In the genomic region with DNA sequence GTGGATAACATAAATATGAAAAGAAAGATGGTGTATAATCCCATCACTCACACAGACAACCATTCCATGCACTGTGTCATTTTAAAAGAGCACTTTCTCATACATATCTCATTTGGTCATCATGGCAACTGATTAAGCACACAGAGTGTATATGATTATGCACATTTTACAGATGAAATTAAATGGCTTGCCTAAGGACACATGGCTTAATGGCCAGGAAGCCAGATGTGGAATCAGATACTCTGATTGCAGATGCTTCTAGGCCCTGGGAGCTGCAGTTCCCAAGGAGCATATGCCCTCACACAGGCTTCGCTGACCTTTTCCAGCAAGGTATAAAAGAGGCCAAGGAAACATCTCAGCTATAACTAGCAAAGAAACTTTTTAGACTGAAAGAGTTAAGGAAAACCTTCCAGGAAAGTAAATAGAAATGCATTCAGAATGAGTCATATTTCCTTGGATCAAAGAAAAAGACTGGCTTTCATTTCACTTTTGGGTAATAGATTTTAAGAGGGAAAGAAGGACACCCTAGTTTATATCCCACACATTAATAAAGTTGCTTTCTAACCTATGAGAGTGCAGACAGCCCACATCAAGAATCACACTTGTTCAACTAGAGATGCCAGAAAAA, we compare ENCODE assay signal across 1 cellular context.
TF ChIP-seq lines count a peak whose summit lies in the region.

No MANE protein-coding gene starts in this region.

TF ChIP-seq in K562, 482 proteins besides CTCF, POLR2A, EP300 and RAD21 (continued from another document):
- TF ChIP-seq ARID4B (CRISPR knock-in tag; IDR thresholded peaks at IDR 0.05) (no peak), RFX1 (IDR thresholded peaks at IDR 0.05) (peak; percentile 14; the same call in 1 of the 2 replicates), RCOR1 (IDR thresholded peaks at IDR 0.05; ENCODE audit: borderline replicate concordance in 1 of 2, low read depth in 2 of 2, low read length in 2 of 2) (peak in 1 of 2 experiments; percentile 61; a peak in 1 of 4 replicates), MAFG (tag; conservative IDR thresholded peaks at IDR 0.05) (peak; percentile 22; the same call in 1 of the 2 replicates), NFE2 (IDR thresholded peaks at IDR 0.05; ENCODE audit: low read depth) (peak; percentile 41)
